ENCODE assay signal across 1 cellular context in the genomic region with DNA sequence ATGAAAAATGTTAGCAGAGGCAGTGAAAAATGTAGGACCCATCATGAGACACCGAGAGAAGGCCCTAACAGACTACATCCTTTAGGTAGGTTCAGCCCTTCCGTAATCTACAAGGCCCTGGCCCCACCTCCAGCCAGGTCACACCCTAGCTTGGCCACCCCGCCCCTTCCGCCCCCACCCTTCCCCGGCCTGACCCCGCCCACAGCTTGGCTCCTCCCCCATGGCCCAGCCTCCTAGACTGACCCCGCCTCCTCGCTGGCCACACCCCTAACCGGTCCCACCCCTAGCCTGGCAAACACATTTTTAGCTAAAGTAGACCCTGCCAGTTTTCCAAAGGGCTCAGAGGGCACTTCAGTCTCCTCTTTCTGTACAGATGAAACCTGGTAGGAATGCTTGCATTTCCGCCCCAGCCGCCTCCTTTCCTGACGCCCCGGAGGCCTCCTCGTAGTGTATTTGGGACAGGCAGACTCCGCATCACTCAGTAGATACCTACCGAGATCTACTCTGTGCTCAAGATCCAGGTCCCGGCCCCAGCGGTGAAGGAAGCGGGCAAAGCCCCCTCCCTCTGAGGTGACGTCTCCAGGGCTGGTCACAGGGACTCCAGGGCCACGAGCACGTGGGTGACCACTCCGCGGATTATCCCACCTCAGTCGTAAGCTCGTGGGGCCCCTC.
TF ChIP-seq lines count a peak whose summit lies in the region.

No MANE protein-coding gene starts in this region.

TF ChIP-seq in GM23338, 12 proteins besides CTCF, POLR2A, EP300 and RAD21:
- TF ChIP-seq, protein P1, sequence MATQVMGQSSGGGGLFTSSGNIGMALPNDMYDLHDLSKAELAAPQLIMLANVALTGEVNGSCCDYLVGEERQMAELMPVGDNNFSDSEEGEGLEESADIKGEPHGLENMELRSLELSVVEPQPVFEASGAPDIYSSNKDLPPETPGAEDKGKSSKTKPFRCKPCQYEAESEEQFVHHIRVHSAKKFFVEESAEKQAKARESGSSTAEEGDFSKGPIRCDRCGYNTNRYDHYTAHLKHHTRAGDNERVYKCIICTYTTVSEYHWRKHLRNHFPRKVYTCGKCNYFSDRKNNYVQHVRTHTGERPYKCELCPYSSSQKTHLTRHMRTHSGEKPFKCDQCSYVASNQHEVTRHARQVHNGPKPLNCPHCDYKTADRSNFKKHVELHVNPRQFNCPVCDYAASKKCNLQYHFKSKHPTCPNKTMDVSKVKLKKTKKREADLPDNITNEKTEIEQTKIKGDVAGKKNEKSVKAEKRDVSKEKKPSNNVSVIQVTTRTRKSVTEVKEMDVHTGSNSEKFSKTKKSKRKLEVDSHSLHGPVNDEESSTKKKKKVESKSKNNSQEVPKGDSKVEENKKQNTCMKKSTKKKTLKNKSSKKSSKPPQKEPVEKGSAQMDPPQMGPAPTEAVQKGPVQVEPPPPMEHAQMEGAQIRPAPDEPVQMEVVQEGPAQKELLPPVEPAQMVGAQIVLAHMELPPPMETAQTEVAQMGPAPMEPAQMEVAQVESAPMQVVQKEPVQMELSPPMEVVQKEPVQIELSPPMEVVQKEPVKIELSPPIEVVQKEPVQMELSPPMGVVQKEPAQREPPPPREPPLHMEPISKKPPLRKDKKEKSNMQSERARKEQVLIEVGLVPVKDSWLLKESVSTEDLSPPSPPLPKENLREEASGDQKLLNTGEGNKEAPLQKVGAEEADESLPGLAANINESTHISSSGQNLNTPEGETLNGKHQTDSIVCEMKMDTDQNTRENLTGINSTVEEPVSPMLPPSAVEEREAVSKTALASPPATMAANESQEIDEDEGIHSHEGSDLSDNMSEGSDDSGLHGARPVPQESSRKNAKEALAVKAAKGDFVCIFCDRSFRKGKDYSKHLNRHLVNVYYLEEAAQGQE (IDR thresholded peaks at IDR 0.05; ENCODE audit: unreplicated experiment) = no peak
- TF ChIP-seq JUNB (IDR thresholded peaks at IDR 0.05; ENCODE audit: unreplicated experiment) = no peak
- no peak for TF ChIP-seq ZNF114 (CRISPR knock-in tag; IDR thresholded peaks at IDR 0.05)
- no peak for TF ChIP-seq NANOG (IDR thresholded peaks at IDR 0.05; ENCODE audit: borderline replicate concordance)
- no peak for TF ChIP-seq CREB1 (CRISPR knock-in tag; IDR thresholded peaks at IDR 0.05; ENCODE audit: low read depth)
- TF ChIP-seq, protein P2, sequence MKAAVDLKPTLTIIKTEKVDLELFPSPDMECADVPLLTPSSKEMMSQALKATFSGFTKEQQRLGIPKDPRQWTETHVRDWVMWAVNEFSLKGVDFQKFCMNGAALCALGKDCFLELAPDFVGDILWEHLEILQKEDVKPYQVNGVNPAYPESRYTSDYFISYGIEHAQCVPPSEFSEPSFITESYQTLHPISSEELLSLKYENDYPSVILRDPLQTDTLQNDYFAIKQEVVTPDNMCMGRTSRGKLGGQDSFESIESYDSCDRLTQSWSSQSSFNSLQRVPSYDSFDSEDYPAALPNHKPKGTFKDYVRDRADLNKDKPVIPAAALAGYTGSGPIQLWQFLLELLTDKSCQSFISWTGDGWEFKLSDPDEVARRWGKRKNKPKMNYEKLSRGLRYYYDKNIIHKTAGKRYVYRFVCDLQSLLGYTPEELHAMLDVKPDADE (IDR thresholded peaks at IDR 0.05) = no peak
- TF ChIP-seq EZH2phosphoT487 (IDR thresholded peaks at IDR 0.05; ENCODE audit: unreplicated experiment) = no peak
- no peak for TF ChIP-seq ZNF331 (CRISPR knock-in tag; IDR thresholded peaks at IDR 0.05; ENCODE audit: low read depth)
- no peak for TF ChIP-seq EZH2 (IDR thresholded peaks at IDR 0.05; ENCODE audit: low read depth, unreplicated experiment)
- no peak for TF ChIP-seq STAT1 (IDR thresholded peaks at IDR 0.05; ENCODE audit: unreplicated experiment)
- no peak for TF ChIP-seq POLR2AphosphoS5 (IDR thresholded peaks at IDR 0.05; ENCODE audit: low read depth)
TF ChIP-seq in GM23338: peak in this region for 0.
